ENCODE assay signal across 28 cellular contexts in the genomic region with DNA sequence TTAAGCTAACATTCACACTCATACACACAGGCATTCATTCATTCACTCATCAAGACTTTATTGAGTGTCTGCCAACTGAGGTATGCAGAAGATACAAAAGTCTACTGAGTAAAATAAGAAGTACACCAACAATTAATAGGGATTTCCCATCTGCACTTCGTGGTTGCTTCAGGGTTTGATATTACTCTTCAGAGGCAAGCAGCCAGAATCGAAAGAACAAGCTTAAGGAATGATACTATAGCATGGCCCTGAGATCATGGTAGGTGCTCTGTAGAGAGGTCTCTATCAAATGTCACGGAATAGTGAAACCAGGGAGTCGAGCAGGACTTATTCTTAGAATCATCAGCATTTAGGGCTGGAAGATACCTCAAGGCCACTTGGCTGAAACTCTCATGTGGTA.
DNase-seq lines count a peak whose midpoint lies in the region; ATAC-seq lines count a peak whose summit lies in the region.
"Had no signal": no experiment of that assay in that cellular context is flagged by ENCODE, and none has a peak within 500 bp of the region (broad histone marks: within the 10 kb centered on the region; RNA-seq: fewer than 3 reads in every experiment).

No MANE protein-coding gene starts in this region.

- peaks cover 7% of the 10 kb centered on the region for H3K36me3 Mint-ChIP-seq in activated naive CD8-positive, alpha-beta T cell treated with anti-CD3 and anti-CD28 coated beads, Interleukin-2, amount 50 U/mL, for 24 hours (ENCODE audit: low read depth)
- peaks cover 7% of the 10 kb centered on the region for H3K36me3 Mint-ChIP-seq in activated naive CD8-positive, alpha-beta T cell treated with anti-CD3 and anti-CD28 coated beads for 36 hours

- no peak for DNase-seq in activated naive CD8-positive, alpha-beta T cell treated with anti-CD3 and anti-CD28 coated beads, Interleukin-2, amount 50 U/mL, for 24 hours
- DNase-seq in activated naive CD8-positive, alpha-beta T cell treated with anti-CD3 and anti-CD28 coated beads for 36 hours, result no peak
- DNase-seq in GM19240 (ENCODE audit: insufficient read length, low spot score) (peak; percentile 16), HUDEP-2 (lab: John Stamatoyannopoulos, UW; ENCODE audit: unreplicated experiment in 76 of 76) (no peak), head of caudate nucleus (no peak)
- no peak for DNase-seq in stimulated activated naive CD8-positive, alpha-beta T cell treated with anti-CD3 and anti-CD28 coated beads, Interleukin-15, Interleukin-2, amounts not matched to agents 100 U/mL and 50 U/mL, for 24 hours
- DNase-seq: ACHN; activated CD4-positive, alpha-beta memory T cell treated with anti-CD3 and anti-CD28 coated beads, Interleukin-2, amount 10 ng/mL, durations not matched to agents 7 days and 5 days; activated CD4-positive, CD25-positive, alpha-beta regulatory T cell treated with anti-CD3 and anti-CD28 coated beads, Interleukin-2, amount 50 U/mL, for 72 hours; activated gamma-delta T cell; adrenal gland; body of pancreas; DMS 273 treated with DMSO at 0.1 percent for 48 hours; HFFc6; left colon; NCI-H1436 treated with DMSO at 0.1 percent for 48 hours; NCI-H2081 treated with DMSO at 0.1 percent for 48 hours; NCI-H345; nephron progenitor cell; ovary; T-helper 17 cell; tibial artery had no signal

- H3K27me3 Mint-ChIP-seq in activated naive CD8-positive, alpha-beta T cell treated with anti-CD3 and anti-CD28 coated beads, Interleukin-2, amount 50 U/mL, for 24 hours, result no peaks in the 10 kb centered on the region
- no peaks in the 10 kb centered on the region for H3K27me3 Mint-ChIP-seq in activated naive CD8-positive, alpha-beta T cell treated with anti-CD3 and anti-CD28 coated beads for 36 hours
- H3K27me3 Mint-ChIP-seq: B cell; central memory CD8-positive, alpha-beta T cell; IgD-negative memory B cell; T-helper 17 cell had no signal

- peaks cover 56% of the 10 kb centered on the region for H3K4me1 Mint-ChIP-seq in activated naive CD8-positive, alpha-beta T cell treated with anti-CD3 and anti-CD28 coated beads, Interleukin-2, amount 50 U/mL, for 24 hours
- H3K4me1 Mint-ChIP-seq in activated naive CD8-positive, alpha-beta T cell treated with anti-CD3 and anti-CD28 coated beads for 36 hours, result peaks cover 35% of the 10 kb centered on the region

- H3K9me3 Mint-ChIP-seq in activated naive CD8-positive, alpha-beta T cell treated with anti-CD3 and anti-CD28 coated beads, Interleukin-2, amount 50 U/mL, for 24 hours, result peaks cover 13% of the 10 kb centered on the region
- peaks cover 13% of the 10 kb centered on the region for H3K9me3 Mint-ChIP-seq in activated naive CD8-positive, alpha-beta T cell treated with anti-CD3 and anti-CD28 coated beads for 36 hours
- H3K9me3 Mint-ChIP-seq: central memory CD8-positive, alpha-beta T cell had no signal

- intact Hi-C loops in head of caudate nucleus (cut with DNase I), result no loop called here

- no peak overlapping the region for H3K27ac Mint-ChIP-seq in activated naive CD8-positive, alpha-beta T cell treated with anti-CD3 and anti-CD28 coated beads, Interleukin-2, amount 50 U/mL, for 24 hours
- no peak overlapping the region for H3K27ac Mint-ChIP-seq in activated naive CD8-positive, alpha-beta T cell treated with anti-CD3 and anti-CD28 coated beads for 36 hours
- H3K27ac Mint-ChIP-seq: activated CD4-positive, alpha-beta memory T cell treated with anti-CD3 and anti-CD28 coated beads, Interleukin-2, amount 10 ng/mL, durations not matched to agents 7 days and 5 days; B cell; dendritic cell treated with granulocyte-macrophage colony-stimulating factor and Interleukin-4, amounts not matched to agents 40 ng/mL and 50 ng/mL, for 4 days; HFFc6; IgD-negative memory B cell; nephron progenitor cell; T-helper 17 cell had no signal

- ATAC-seq in activated naive CD8-positive, alpha-beta T cell treated with anti-CD3 and anti-CD28 coated beads, Interleukin-2, amount 50 U/mL, for 24 hours, result peak; percentile 74
- ATAC-seq in HG03039 (IDR thresholded peaks at IDR 0.05; ENCODE audit: unreplicated experiment), result peak; percentile 60
- peak; percentile 85 for ATAC-seq in stimulated activated naive CD8-positive, alpha-beta T cell treated with anti-CD3 and anti-CD28 coated beads, Interleukin-15, Interleukin-2, amounts not matched to agents 100 U/mL and 50 U/mL, for 24 hours
- ATAC-seq: body of pancreas, left colon, Right ventricle myocardium inferior, T-helper 17 cell had no signal

- H3K4me3 Mint-ChIP-seq in activated naive CD8-positive, alpha-beta T cell treated with anti-CD3 and anti-CD28 coated beads, Interleukin-2, amount 50 U/mL, for 24 hours, result no peak overlapping the region
- H3K4me3 Mint-ChIP-seq in activated naive CD8-positive, alpha-beta T cell treated with anti-CD3 and anti-CD28 coated beads for 36 hours, result no peak overlapping the region
- H3K4me3 Mint-ChIP-seq: activated CD4-positive, alpha-beta memory T cell treated with anti-CD3 and anti-CD28 coated beads, Interleukin-2, amount 10 ng/mL, durations not matched to agents 7 days and 5 days; B cell; central memory CD8-positive, alpha-beta T cell; dendritic cell treated with granulocyte-macrophage colony-stimulating factor and Interleukin-4, amounts not matched to agents 40 ng/mL and 50 ng/mL, for 4 days; HFFc6; nephron progenitor cell; T-helper 17 cell had no signal
